6 cellular contexts compared by ENCODE assay signal in the genomic region with DNA sequence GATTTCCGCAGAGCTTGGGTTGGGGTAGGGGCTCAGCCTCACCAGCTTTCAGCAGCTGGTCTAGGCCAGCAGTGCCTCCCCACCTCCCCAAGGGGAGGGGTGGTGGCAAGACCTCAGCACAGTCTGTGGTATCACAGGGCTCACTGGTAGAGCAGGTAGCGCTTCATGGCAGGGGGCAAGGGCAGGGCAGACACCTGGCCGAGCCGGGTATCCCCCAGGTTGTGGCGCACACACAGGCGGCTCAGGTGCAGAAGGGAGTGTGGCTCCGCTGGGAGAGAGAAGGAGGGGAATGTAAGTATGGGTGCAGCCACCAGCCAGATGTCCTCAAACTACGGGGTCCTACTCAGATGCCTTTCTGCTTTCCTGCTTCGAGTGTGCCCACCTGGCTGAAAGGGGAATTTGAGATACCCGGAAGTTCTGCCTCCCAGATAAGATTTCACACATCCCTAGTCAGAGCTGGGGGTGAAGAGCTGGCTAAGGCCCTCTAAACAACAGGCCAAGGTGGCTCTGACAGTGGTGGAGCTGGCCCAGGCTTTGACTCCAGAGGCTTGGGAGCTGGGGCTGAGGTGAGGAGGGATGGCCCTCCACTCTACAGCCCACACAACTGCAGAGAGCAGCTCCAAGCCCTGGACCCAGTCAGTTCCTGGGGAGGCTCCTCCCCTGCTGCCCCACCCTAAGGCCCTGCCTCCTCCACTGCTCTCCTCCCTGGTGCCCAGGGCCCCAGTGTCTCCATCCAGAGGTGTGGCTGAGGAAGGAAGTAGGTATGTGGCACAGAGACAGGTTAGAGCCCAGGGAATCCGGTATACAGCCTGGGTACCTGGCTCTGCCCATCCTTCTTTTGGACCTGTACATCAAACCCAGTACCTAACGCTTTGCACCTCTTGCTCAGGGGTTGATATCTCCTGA. TPM values are rescaled to one million over a fixed set of nuclear protein-coding genes. Genes with fewer than 3 reads are reported as not detected.
DNase-seq lines count a peak whose midpoint lies in the region; FAIRE-seq and TF ChIP-seq lines count a peak whose summit lies in the region.

No MANE protein-coding gene starts in this region.

- TF ChIP-seq CTCF in GM10266 (IDR thresholded peaks at IDR 0.05; ENCODE audit: control insufficient read depth, insufficient read depth, low read depth, missing control alignments) (no peak), OCI-LY3 (IDR thresholded peaks at IDR 0.05; ENCODE audit: low read depth, low read length) (no peak), endothelial cell of umbilical vein (IDR thresholded peaks at IDR 0.05; ENCODE audit: extremely low read depth in 1 of 2, insufficient read depth in 1 of 2, low read depth in 1 of 2, low read length in 2 of 2) (no peak), smooth muscle cell (IDR thresholded peaks at IDR 0.05; ENCODE audit: borderline replicate concordance, insufficient read depth, poor library complexity, severe bottlenecking) (no peak)

- CTCF ChIA-PET in endothelial cell of umbilical vein (lab: Charles Lee) = interaction anchor here (1.9 to 4.3 kb wide), 10 partner anchors 10 to 237 kb away, joined by 5 to 74 read pairs (median 16); a partner anchor contains a TSS

- H3K79me2 ChIP-seq in OCI-LY3 (ENCODE audit: low read length) (peaks cover 25% of the 10 kb centered on the region), endothelial cell of umbilical vein (ENCODE audit: control insufficient read depth, insufficient read depth, low read length) (peaks cover 40% of the 10 kb centered on the region), smooth muscle cell (ENCODE audit: low read depth) (peaks cover 20% of the 10 kb centered on the region)

- intact Hi-C loops in endothelial cell of umbilical vein (cut with micrococcal nuclease) = loop anchor here (5.0 kb wide), 2 partner anchors 221 to 236 kb away; a partner anchor contains a TSS

- H3K36me3 ChIP-seq in OCI-LY3 (replicated peaks; ENCODE audit: low read depth, low read length) = peaks cover 36% of the 10 kb centered on the region
- peaks cover 0 to 22% of the 10 kb centered on the region in 2 experiments for H3K36me3 ChIP-seq in endothelial cell of umbilical vein (ENCODE audit: control insufficient read depth in 2 of 2, extremely low read depth in 1 of 2, insufficient read depth in 2 of 2, low read length in 2 of 2)
- H3K36me3 ChIP-seq in smooth muscle cell (ENCODE audit: low read depth) = no peaks in the 10 kb centered on the region

- H3K4me2 ChIP-seq in OCI-LY3 (ENCODE audit: low read length) = peak overlapping the region; percentile 99; the same call in 1 of the 2 replicates
- peak overlapping the region; percentile 98 for H3K4me2 ChIP-seq in endothelial cell of umbilical vein (ENCODE audit: insufficient read depth, low read length)
- peak overlapping the region; percentile 100 for H3K4me2 ChIP-seq in smooth muscle cell

- peaks cover 38% of the 10 kb centered on the region for H3F3A ChIP-seq in smooth muscle cell (ENCODE audit: low read depth)

- H3K9me1 ChIP-seq in endothelial cell of umbilical vein (replicated peaks; ENCODE audit: control insufficient read depth, extremely low read depth, insufficient read depth, low read length) = no peaks in the 10 kb centered on the region

- peak; percentile 57 for DNase-seq in GM10266 (ENCODE audit: extremely low spot score)
- no peak for DNase-seq in endothelial cell of umbilical vein (ENCODE audit: low read depth, low spot score)
- DNase-seq in smooth muscle cell (lab: John Stamatoyannopoulos, UW; ENCODE audit: unreplicated experiment) = no peak
- no peak for DNase-seq in occipital lobe (lab: John Stamatoyannopoulos, UW)
- no peak for DNase-seq in SKM-1 (lab: John Stamatoyannopoulos, UW; ENCODE audit: unreplicated experiment)

- H3K27me3 ChIP-seq in OCI-LY3 (ENCODE audit: low read depth, low read length) (no peaks in the 10 kb centered on the region), endothelial cell of umbilical vein (ENCODE audit: control insufficient read depth in 2 of 2, insufficient read depth in 2 of 2, low read length in 2 of 2) (no peaks in the 10 kb centered on the region), smooth muscle cell (ENCODE audit: low read depth) (no peaks in the 10 kb centered on the region)

- TF ChIP-seq POLR2A in endothelial cell of umbilical vein (IDR thresholded peaks at IDR 0.05; ENCODE audit: low read depth, low read length) = peak; percentile 38

- H3K27ac ChIP-seq in OCI-LY3 (ENCODE audit: low read length) (peak overlapping the region; percentile 36), endothelial cell of umbilical vein (ENCODE audit: insufficient read depth, low read depth, low read length) (no peak overlapping the region), smooth muscle cell (ENCODE audit: low read depth) (peak overlapping the region; percentile 8)

- dilution Hi-C loops in endothelial cell of umbilical vein (cut with MboI; ENCODE audit: extremely low pct_ligation_motif_present, low sequenced_read_pairs) = no loop called here

- peak; percentile 15 for FAIRE-seq in endothelial cell of umbilical vein (lab: Jason Lieb, UNC)

- 87% methylated on average over 12 of the region's 12 CpGs for WGBS in smooth muscle cell (ENCODE audit: low lambda C conversion rate)

- peaks cover 50% of the 10 kb centered on the region for H3K4me1 ChIP-seq in OCI-LY3 (ENCODE audit: low read length)
- H3K4me1 ChIP-seq in endothelial cell of umbilical vein (ENCODE audit: control insufficient read depth, extremely low read depth, insufficient read depth, low read length) = peaks cover 41% of the 10 kb centered on the region
- H3K4me1 ChIP-seq in smooth muscle cell (ENCODE audit: low read depth) = peaks cover 8% of the 10 kb centered on the region

- BruUV-seq in endothelial cell of umbilical vein (replicated peaks; lab: Mats Ljungman, UMichigan) = no TSS peak

- peak overlapping the region; percentile 79; the same call in 1 of the 2 replicates for H3K4me3 ChIP-seq in OCI-LY3 (ENCODE audit: low read length)
- H3K4me3 ChIP-seq in endothelial cell of umbilical vein (replicated peaks in 1 of 3; ENCODE audit: insufficient read depth in 1 of 3, low read depth in 1 of 3, low read length in 3 of 3) = peak overlapping the region in 1 of 3 experiments; percentile 84
- peak overlapping the region; percentile 80 for H3K4me3 ChIP-seq in smooth muscle cell

- H2AFZ ChIP-seq in OCI-LY3 (ENCODE audit: low read depth, low read length) = no peak overlapping the region
- H2AFZ ChIP-seq in endothelial cell of umbilical vein (ENCODE audit: low read depth, low read length) = no peak overlapping the region
- no peak overlapping the region for H2AFZ ChIP-seq in smooth muscle cell (ENCODE audit: low read depth)

- POLR2A ChIA-PET in endothelial cell of umbilical vein (lab: Charles Lee) = interaction anchor here (0.6 to 1.1 kb wide), 2 partner anchors 72 to 99 kb away, joined by 4 to 8 read pairs; a partner anchor contains a TSS

- H3K9ac ChIP-seq in OCI-LY3 (ENCODE audit: low read length) (no peak overlapping the region), endothelial cell of umbilical vein (replicated peaks; ENCODE audit: extremely low read depth, insufficient read depth, low read length) (no peak overlapping the region), smooth muscle cell (ENCODE audit: low read depth) (no peak overlapping the region)

- H4K20me1 ChIP-seq in OCI-LY3 (ENCODE audit: insufficient read depth, low read length) (peaks cover 36% of the 10 kb centered on the region), endothelial cell of umbilical vein (replicated peaks; ENCODE audit: control insufficient read depth, extremely low read depth, insufficient read depth, low read length) (no peaks in the 10 kb centered on the region), smooth muscle cell (ENCODE audit: low read depth) (peaks cover 47% of the 10 kb centered on the region)

- H3K9me3 ChIP-seq in OCI-LY3 (ENCODE audit: insufficient read depth, low read length) = no peaks in the 10 kb centered on the region
- H3K9me3 ChIP-seq in endothelial cell of umbilical vein (replicated peaks; ENCODE audit: control insufficient read depth, insufficient read depth, low read length) = no peaks in the 10 kb centered on the region
- no peaks in the 10 kb centered on the region for H3K9me3 ChIP-seq in smooth muscle cell (replicated peaks; ENCODE audit: low read depth)

RNA-seq across cellular contexts. Expression of a gene that starts 1.8 kb away (rescaled TPM):
- total RNA-seq in endothelial cell of umbilical vein = 3.9 and 6.9 TPM in 2 replicates
- 3.8 and 5.6 TPM in 2 replicates for polyA plus RNA-seq in endothelial cell of umbilical vein
- 3.0 and 3.6 TPM in 2 replicates for polyA plus RNA-seq in endothelial cell of umbilical vein (2011; cell fraction: cytosol; rRNA removed)
- polyA plus RNA-seq in endothelial cell of umbilical vein (2011; cell fraction: nucleus; rRNA removed) = 1.5 and 1.8 TPM in 2 replicates
- 3.3 and 4.1 TPM in 2 replicates for polyA plus RNA-seq in endothelial cell of umbilical vein (2012)
- polyA minus RNA-seq in endothelial cell of umbilical vein = 0.79 and 1.0 TPM in 2 replicates
- polyA minus RNA-seq in endothelial cell of umbilical vein (2011; cell fraction: cytosol; rRNA and poly(A)+ RNA removed) = 4.4 TPM
- polyA minus RNA-seq in endothelial cell of umbilical vein (2011; cell fraction: nucleus; rRNA and poly(A)+ RNA removed) = 0.58 and 1.2 TPM in 2 replicates
- 2.3 and 2.5 TPM in 2 replicates for total RNA-seq in smooth muscle cell
- 5.9 and 7.9 TPM in 2 replicates for polyA plus RNA-seq in smooth muscle cell
- 2.8 TPM for total RNA-seq in occipital lobe

RNA-seq across cellular contexts. Expression of a gene that starts 4.0 kb away (rescaled TPM):
- 643 and 676 TPM in 2 replicates for total RNA-seq in endothelial cell of umbilical vein
- 1,816 and 2,057 TPM in 2 replicates for polyA plus RNA-seq in endothelial cell of umbilical vein
- polyA plus RNA-seq in endothelial cell of umbilical vein (2011; cell fraction: cytosol; rRNA removed) = 1,485 and 1,791 TPM in 2 replicates
- 885 and 1,074 TPM in 2 replicates for polyA plus RNA-seq in endothelial cell of umbilical vein (2011; cell fraction: nucleus; rRNA removed)
- polyA plus RNA-seq in endothelial cell of umbilical vein (2012) = 716 and 864 TPM in 2 replicates
- 1,234 and 1,344 TPM in 2 replicates for polyA minus RNA-seq in endothelial cell of umbilical vein
- 498 TPM for polyA minus RNA-seq in endothelial cell of umbilical vein (2011; cell fraction: cytosol; rRNA and poly(A)+ RNA removed)
- 180 and 242 TPM in 2 replicates for polyA minus RNA-seq in endothelial cell of umbilical vein (2011; cell fraction: nucleus; rRNA and poly(A)+ RNA removed)
- total RNA-seq in smooth muscle cell = 1,112 and 1,199 TPM in 2 replicates
- 2,097 and 2,100 TPM in 2 replicates for polyA plus RNA-seq in smooth muscle cell
- 179 TPM for total RNA-seq in occipital lobe

RNA-seq across cellular contexts. Expression of a gene that starts 19.4 kb away (rescaled TPM):
- total RNA-seq in endothelial cell of umbilical vein = 126 and 135 TPM in 2 replicates
- polyA plus RNA-seq in endothelial cell of umbilical vein = 68.9 and 69.4 TPM in 2 replicates
- polyA plus RNA-seq in endothelial cell of umbilical vein (2011; cell fraction: cytosol; rRNA removed) = 64.7 and 67.7 TPM in 2 replicates
- 125 and 135 TPM in 2 replicates for polyA plus RNA-seq in endothelial cell of umbilical vein (2011; cell fraction: nucleus; rRNA removed)
- polyA plus RNA-seq in endothelial cell of umbilical vein (2012) = 85.0 and 92.6 TPM in 2 replicates
- 116 TPM in 2 replicates for polyA minus RNA-seq in endothelial cell of umbilical vein
- 45.7 TPM for polyA minus RNA-seq in endothelial cell of umbilical vein (2011; cell fraction: cytosol; rRNA and poly(A)+ RNA removed)
- polyA minus RNA-seq in endothelial cell of umbilical vein (2011; cell fraction: nucleus; rRNA and poly(A)+ RNA removed) = 34.8 and 40.9 TPM in 2 replicates
- 51.3 and 52.5 TPM in 2 replicates for total RNA-seq in smooth muscle cell
- polyA plus RNA-seq in smooth muscle cell = 63.1 and 64.9 TPM in 2 replicates
- 66.8 TPM for total RNA-seq in occipital lobe

RNA-seq across cellular contexts. Expression of a gene that starts 20.2 kb away (rescaled TPM):
- total RNA-seq in endothelial cell of umbilical vein (44.3 and 44.8 TPM in 2 replicates), smooth muscle cell (5.3 and 7.4 TPM in 2 replicates), occipital lobe (3.9 TPM)
- polyA plus RNA-seq in endothelial cell of umbilical vein (53.5 and 67.2 TPM in 2 replicates), smooth muscle cell (9.4 and 10.6 TPM in 2 replicates)
- 53.7 and 54.4 TPM in 2 replicates for polyA plus RNA-seq in endothelial cell of umbilical vein (2011; cell fraction: cytosol; rRNA removed)
- 67.2 and 95.9 TPM in 2 replicates for polyA plus RNA-seq in endothelial cell of umbilical vein (2011; cell fraction: nucleus; rRNA removed)
- polyA plus RNA-seq in endothelial cell of umbilical vein (2012) = 18.0 and 42.1 TPM in 2 replicates
- 23.0 and 24.7 TPM in 2 replicates for polyA minus RNA-seq in endothelial cell of umbilical vein
- polyA minus RNA-seq in endothelial cell of umbilical vein (2011; cell fraction: cytosol; rRNA and poly(A)+ RNA removed) = 68.0 TPM
- polyA minus RNA-seq in endothelial cell of umbilical vein (2011; cell fraction: nucleus; rRNA and poly(A)+ RNA removed) = 22.1 and 29.1 TPM in 2 replicates

RNA-seq across cellular contexts. Expression of a gene that starts 30.6 kb away (rescaled TPM):
- 9.4 and 14.6 TPM in 2 replicates for total RNA-seq in endothelial cell of umbilical vein
- 12.0 and 12.6 TPM in 2 replicates for polyA plus RNA-seq in endothelial cell of umbilical vein
- polyA plus RNA-seq in endothelial cell of umbilical vein (2011; cell fraction: cytosol; rRNA removed) = 2.5 and 4.2 TPM in 2 replicates
- 78.5 and 90.7 TPM in 2 replicates for polyA plus RNA-seq in endothelial cell of umbilical vein (2011; cell fraction: nucleus; rRNA removed)
- polyA plus RNA-seq in endothelial cell of umbilical vein (2012) = 10.8 and 12.8 TPM in 2 replicates
- 4.0 and 8.6 TPM in 2 replicates for polyA minus RNA-seq in endothelial cell of umbilical vein
- polyA minus RNA-seq in endothelial cell of umbilical vein (2011; cell fraction: cytosol; rRNA and poly(A)+ RNA removed) = not detected
- polyA minus RNA-seq in endothelial cell of umbilical vein (2011; cell fraction: nucleus; rRNA and poly(A)+ RNA removed) = 14.4 and 18.7 TPM in 2 replicates
- total RNA-seq in smooth muscle cell = 4.0 and 6.2 TPM in 2 replicates
- 4.8 and 6.3 TPM in 2 replicates for polyA plus RNA-seq in smooth muscle cell
- 0.94 TPM for total RNA-seq in occipital lobe
